In genomic region chr11:62141111-62142042, GRCh38 we compare ENCODE assay signal across 20 cellular contexts. TPM values are rescaled to one million over a fixed set of nuclear protein-coding genes. Genes with fewer than 3 reads are reported as not detected.
"Had no signal": no experiment of that assay in that cellular context is flagged by ENCODE, and none has a peak within 500 bp of the region (broad histone marks: within the 10 kb centered on the region; RNA-seq: fewer than 3 reads in every experiment).

No MANE protein-coding gene starts in this region.

- H3K4me2 ChIP-seq: hepatocyte had no signal

- H3K79me2 ChIP-seq: hepatocyte had no signal

- H3K27me3 Mint-ChIP-seq: activated CD4-positive, alpha-beta T cell treated with anti-CD3 and anti-CD28 coated beads, Interleukin-2, amount 10 ng/mL, durations not matched to agents 7 days and 5 days; dendritic cell treated with granulocyte-macrophage colony-stimulating factor and Interleukin-4, amounts not matched to agents 40 ng/mL and 50 ng/mL, for 4 days; stimulated activated naive CD8-positive, alpha-beta T cell treated with anti-CD3 and anti-CD28 coated beads, Interleukin-15, Interleukin-2, amounts not matched to agents 100 ng/mL and 50 ng/mL, for 24 hours had no signal

- H2AFZ ChIP-seq: hepatocyte had no signal

- H3K36me3 Mint-ChIP-seq: natural killer cell had no signal

- H3K4me3 ChIP-seq: hepatocyte, mucosa of descending colon, psoas muscle, SK-N-MC, thoracic aorta had no signal

- H3K9me3 ChIP-seq: mucosa of descending colon, psoas muscle, thoracic aorta had no signal

- H3K4me1 Mint-ChIP-seq: activated CD4-positive, alpha-beta T cell treated with anti-CD3 and anti-CD28 coated beads, Interleukin-2, amount 10 ng/mL, durations not matched to agents 7 days and 5 days; WTC11 had no signal

- H3K27me3 ChIP-seq: hepatocyte had no signal

- ATAC-seq: mucosa of descending colon, natural killer cell, psoas muscle, sciatic nerve, WTC11 had no signal

- H3K9me3 Mint-ChIP-seq: activated CD4-positive, alpha-beta T cell treated with anti-CD3 and anti-CD28 coated beads, Interleukin-2, amount 10 ng/mL, durations not matched to agents 7 days and 5 days; dendritic cell treated with granulocyte-macrophage colony-stimulating factor and Interleukin-4, amounts not matched to agents 40 ng/mL and 50 ng/mL, for 4 days; natural killer cell; stimulated activated naive CD8-positive, alpha-beta T cell treated with anti-CD3 and anti-CD28 coated beads, Interleukin-15, Interleukin-2, amounts not matched to agents 100 ng/mL and 50 ng/mL, for 24 hours; T-helper 1 cell treated with Interleukin-12 subunit alpha and Interleukin-12 subunit beta and Interleukin-4 antibody, amounts not matched to agents 30 μg/mL and 1 μg/mL, for 36 hours; WTC11 had no signal

- H3K4me1 ChIP-seq: psoas muscle had no signal

- H3K4me3 Mint-ChIP-seq: activated CD4-positive, alpha-beta T cell treated with anti-CD3 and anti-CD28 coated beads, Interleukin-2, amount 10 ng/mL, durations not matched to agents 7 days and 5 days; dendritic cell treated with granulocyte-macrophage colony-stimulating factor and Interleukin-4, amounts not matched to agents 40 ng/mL and 50 ng/mL, for 4 days; natural killer cell; stimulated activated naive CD8-positive, alpha-beta T cell treated with anti-CD3 and anti-CD28 coated beads, Interleukin-15, Interleukin-2, amounts not matched to agents 100 ng/mL and 50 ng/mL, for 24 hours; T-helper 1 cell treated with Interleukin-12 subunit alpha and Interleukin-12 subunit beta and Interleukin-4 antibody, amounts not matched to agents 30 μg/mL and 1 μg/mL, for 36 hours; WTC11 had no signal

- H3K27ac Mint-ChIP-seq: activated CD4-positive, alpha-beta T cell treated with anti-CD3 and anti-CD28 coated beads, Interleukin-2, amount 10 ng/mL, durations not matched to agents 7 days and 5 days; dendritic cell treated with granulocyte-macrophage colony-stimulating factor and Interleukin-4, amounts not matched to agents 40 ng/mL and 50 ng/mL, for 4 days; natural killer cell; stimulated activated naive CD8-positive, alpha-beta T cell treated with anti-CD3 and anti-CD28 coated beads, Interleukin-15, Interleukin-2, amounts not matched to agents 100 ng/mL and 50 ng/mL, for 24 hours; T-helper 1 cell treated with Interleukin-12 subunit alpha and Interleukin-12 subunit beta and Interleukin-4 antibody, amounts not matched to agents 30 μg/mL and 1 μg/mL, for 36 hours; WTC11 had no signal

- H3K27ac ChIP-seq: hepatocyte, psoas muscle, SK-N-MC, thoracic aorta had no signal

- DNase-seq: activated CD4-positive, alpha-beta T cell treated with anti-CD3 and anti-CD28 coated beads, Interleukin-2, amount 10 ng/mL, durations not matched to agents 7 days and 5 days; activated naive CD4-positive, alpha-beta T cell treated with Interleukin-2 at 50 U/mL for 16 hours; caudate nucleus; erythroblast; mucosa of descending colon; natural killer cell; nucleus accumbens; psoas muscle; stimulated activated CD4-positive, alpha-beta T cell treated with anti-CD3 and anti-CD28 coated beads, Interleukin-2, amount 100 ng/mL, for 48 hours had no signal

RNA-seq across cellular contexts. Expression of gene SCGB1D1, which starts 48.6 kb away (rescaled TPM):
- total RNA-seq: activated CD4-positive, alpha-beta T cell treated with anti-CD3 and anti-CD28 coated beads, Interleukin-2, amount 10 ng/mL, durations not matched to agents 7 days and 5 days; hepatocyte; kidney epithelial cell; lung microvascular endothelial cell; mucosa of descending colon; natural killer cell; psoas muscle; sciatic nerve; thoracic aorta; WTC11 had no signal
- polyA plus RNA-seq: adipose tissue, hepatocyte, psoas muscle had no signal
